In the genomic region with DNA sequence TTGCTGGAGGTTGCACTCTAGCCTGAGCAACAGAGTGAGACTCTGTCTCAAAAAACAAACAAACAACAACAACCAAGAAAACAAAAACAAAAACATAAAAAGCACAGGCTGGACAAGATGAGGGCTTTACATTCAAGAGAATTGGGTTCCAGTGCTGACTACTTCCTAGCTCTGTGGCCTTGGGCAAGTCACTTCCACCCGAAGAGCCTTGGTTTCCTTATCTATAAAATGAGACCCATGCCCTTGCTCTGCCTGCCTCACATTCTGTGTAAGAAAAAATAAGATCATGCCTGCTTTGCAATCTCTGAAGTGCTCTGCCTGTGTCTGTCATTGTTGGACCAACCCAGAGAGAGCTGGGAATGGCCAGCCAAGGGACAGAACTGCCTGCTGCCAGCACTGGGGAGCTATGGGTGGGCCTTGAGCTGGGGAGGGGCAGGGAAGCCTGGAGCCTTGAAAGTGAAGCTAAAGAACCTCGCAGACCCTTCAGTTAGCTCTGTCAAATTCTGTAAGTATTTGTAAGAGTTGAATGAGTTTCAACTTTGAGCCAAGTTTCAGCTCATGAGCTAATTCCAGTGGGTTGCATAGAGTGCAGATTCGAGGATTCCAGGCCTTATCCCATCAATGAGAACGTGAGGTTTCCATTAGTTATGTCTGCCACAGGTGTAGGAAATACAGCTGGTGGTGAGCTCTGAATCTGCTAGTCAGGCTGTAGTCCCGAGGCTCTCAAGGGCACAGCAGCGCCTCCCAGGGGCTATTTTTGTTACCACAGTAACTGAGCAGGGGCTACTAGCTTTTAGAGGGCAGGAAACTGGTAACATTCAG, we compare ENCODE assay signal across 1 cellular context.
TF ChIP-seq lines count a peak whose summit lies in the region.

No MANE protein-coding gene starts in this region.

TF ChIP-seq in HepG2, 621 proteins besides CTCF, POLR2A, EP300 and RAD21 (continued from another document and continues in another):
- TF ChIP-seq, protein P1, sequence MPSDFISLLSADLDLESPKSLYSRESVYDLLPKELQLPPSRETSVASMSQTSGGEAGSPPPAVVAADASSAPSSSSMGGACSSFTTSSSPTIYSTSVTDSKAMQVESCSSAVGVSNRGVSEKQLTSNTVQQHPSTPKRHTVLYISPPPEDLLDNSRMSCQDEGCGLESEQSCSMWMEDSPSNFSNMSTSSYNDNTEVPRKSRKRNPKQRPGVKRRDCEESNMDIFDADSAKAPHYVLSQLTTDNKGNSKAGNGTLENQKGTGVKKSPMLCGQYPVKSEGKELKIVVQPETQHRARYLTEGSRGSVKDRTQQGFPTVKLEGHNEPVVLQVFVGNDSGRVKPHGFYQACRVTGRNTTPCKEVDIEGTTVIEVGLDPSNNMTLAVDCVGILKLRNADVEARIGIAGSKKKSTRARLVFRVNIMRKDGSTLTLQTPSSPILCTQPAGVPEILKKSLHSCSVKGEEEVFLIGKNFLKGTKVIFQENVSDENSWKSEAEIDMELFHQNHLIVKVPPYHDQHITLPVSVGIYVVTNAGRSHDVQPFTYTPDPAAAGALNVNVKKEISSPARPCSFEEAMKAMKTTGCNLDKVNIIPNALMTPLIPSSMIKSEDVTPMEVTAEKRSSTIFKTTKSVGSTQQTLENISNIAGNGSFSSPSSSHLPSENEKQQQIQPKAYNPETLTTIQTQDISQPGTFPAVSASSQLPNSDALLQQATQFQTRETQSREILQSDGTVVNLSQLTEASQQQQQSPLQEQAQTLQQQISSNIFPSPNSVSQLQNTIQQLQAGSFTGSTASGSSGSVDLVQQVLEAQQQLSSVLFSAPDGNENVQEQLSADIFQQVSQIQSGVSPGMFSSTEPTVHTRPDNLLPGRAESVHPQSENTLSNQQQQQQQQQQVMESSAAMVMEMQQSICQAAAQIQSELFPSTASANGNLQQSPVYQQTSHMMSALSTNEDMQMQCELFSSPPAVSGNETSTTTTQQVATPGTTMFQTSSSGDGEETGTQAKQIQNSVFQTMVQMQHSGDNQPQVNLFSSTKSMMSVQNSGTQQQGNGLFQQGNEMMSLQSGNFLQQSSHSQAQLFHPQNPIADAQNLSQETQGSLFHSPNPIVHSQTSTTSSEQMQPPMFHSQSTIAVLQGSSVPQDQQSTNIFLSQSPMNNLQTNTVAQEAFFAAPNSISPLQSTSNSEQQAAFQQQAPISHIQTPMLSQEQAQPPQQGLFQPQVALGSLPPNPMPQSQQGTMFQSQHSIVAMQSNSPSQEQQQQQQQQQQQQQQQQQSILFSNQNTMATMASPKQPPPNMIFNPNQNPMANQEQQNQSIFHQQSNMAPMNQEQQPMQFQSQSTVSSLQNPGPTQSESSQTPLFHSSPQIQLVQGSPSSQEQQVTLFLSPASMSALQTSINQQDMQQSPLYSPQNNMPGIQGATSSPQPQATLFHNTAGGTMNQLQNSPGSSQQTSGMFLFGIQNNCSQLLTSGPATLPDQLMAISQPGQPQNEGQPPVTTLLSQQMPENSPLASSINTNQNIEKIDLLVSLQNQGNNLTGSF (CRISPR knock-in tag; IDR thresholded peaks at IDR 0.05): no peak
- TF ChIP-seq KDM6A (CRISPR knock-in tag; IDR thresholded peaks at IDR 0.05; ENCODE audit: low read depth): no peak
- TF ChIP-seq, protein P2, sequence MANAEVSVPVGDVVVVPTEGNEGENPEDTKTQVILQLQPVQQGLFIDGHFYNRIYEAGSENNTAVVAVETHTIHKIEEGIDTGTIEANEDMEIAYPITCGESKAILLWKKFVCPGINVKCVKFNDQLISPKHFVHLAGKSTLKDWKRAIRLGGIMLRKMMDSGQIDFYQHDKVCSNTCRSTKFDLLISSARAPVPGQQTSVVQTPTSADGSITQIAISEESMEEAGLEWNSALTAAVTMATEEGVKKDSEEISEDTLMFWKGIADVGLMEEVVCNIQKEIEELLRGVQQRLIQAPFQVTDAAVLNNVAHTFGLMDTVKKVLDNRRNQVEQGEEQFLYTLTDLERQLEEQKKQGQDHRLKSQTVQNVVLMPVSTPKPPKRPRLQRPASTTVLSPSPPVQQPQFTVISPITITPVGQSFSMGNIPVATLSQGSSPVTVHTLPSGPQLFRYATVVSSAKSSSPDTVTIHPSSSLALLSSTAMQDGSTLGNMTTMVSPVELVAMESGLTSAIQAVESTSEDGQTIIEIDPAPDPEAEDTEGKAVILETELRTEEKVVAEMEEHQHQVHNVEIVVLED (CRISPR knock-in tag; IDR thresholded peaks at IDR 0.05; ENCODE audit: borderline replicate concordance): no peak
- TF ChIP-seq ZNF33B (CRISPR knock-in tag; IDR thresholded peaks at IDR 0.05): no peak
- TF ChIP-seq MEIS1 (CRISPR knock-in tag; IDR thresholded peaks at IDR 0.05; ENCODE audit: borderline replicate concordance): no peak
- TF ChIP-seq ZNF24 (IDR thresholded peaks at IDR 0.05): 0 out of 2 replicates have a peak, but pooled peaks have one; percentile 37
- TF ChIP-seq, protein P3, sequence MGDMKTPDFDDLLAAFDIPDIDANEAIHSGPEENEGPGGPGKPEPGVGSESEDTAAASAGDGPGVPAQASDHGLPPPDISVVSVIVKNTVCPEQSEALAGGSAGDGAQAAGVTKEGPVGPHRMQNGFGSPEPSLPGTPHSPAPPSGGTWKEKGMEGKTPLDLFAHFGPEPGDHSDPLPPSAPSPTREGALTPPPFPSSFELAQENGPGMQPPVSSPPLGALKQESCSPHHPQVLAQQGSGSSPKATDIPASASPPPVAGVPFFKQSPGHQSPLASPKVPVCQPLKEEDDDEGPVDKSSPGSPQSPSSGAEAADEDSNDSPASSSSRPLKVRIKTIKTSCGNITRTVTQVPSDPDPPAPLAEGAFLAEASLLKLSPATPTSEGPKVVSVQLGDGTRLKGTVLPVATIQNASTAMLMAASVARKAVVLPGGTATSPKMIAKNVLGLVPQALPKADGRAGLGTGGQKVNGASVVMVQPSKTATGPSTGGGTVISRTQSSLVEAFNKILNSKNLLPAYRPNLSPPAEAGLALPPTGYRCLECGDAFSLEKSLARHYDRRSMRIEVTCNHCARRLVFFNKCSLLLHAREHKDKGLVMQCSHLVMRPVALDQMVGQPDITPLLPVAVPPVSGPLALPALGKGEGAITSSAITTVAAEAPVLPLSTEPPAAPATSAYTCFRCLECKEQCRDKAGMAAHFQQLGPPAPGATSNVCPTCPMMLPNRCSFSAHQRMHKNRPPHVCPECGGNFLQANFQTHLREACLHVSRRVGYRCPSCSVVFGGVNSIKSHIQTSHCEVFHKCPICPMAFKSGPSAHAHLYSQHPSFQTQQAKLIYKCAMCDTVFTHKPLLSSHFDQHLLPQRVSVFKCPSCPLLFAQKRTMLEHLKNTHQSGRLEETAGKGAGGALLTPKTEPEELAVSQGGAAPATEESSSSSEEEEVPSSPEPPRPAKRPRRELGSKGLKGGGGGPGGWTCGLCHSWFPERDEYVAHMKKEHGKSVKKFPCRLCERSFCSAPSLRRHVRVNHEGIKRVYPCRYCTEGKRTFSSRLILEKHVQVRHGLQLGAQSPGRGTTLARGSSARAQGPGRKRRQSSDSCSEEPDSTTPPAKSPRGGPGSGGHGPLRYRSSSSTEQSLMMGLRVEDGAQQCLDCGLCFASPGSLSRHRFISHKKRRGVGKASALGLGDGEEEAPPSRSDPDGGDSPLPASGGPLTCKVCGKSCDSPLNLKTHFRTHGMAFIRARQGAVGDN (CRISPR knock-in tag; IDR thresholded peaks at IDR 0.05): 0 out of 2 replicates have a peak, but pooled peaks have one; percentile 15
- TF ChIP-seq, protein P4, sequence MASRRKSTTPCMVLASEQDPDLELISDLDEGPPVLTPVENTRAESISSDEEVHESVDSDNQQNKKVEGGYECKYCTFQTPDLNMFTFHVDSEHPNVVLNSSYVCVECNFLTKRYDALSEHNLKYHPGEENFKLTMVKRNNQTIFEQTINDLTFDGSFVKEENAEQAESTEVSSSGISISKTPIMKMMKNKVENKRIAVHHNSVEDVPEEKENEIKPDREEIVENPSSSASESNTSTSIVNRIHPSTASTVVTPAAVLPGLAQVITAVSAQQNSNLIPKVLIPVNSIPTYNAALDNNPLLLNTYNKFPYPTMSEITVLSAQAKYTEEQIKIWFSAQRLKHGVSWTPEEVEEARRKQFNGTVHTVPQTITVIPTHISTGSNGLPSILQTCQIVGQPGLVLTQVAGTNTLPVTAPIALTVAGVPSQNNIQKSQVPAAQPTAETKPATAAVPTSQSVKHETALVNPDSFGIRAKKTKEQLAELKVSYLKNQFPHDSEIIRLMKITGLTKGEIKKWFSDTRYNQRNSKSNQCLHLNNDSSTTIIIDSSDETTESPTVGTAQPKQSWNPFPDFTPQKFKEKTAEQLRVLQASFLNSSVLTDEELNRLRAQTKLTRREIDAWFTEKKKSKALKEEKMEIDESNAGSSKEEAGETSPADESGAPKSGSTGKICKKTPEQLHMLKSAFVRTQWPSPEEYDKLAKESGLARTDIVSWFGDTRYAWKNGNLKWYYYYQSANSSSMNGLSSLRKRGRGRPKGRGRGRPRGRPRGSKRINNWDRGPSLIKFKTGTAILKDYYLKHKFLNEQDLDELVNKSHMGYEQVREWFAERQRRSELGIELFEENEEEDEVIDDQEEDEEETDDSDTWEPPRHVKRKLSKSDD (CRISPR knock-in tag; IDR thresholded peaks at IDR 0.05; ENCODE audit: low read depth): no peak
- TF ChIP-seq, protein P5, sequence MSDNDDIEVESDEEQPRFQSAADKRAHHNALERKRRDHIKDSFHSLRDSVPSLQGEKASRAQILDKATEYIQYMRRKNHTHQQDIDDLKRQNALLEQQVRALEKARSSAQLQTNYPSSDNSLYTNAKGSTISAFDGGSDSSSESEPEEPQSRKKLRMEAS (IDR thresholded peaks at IDR 0.05): no peak
- no peak for TF ChIP-seq SNAI1 (CRISPR knock-in tag; IDR thresholded peaks at IDR 0.05; ENCODE audit: borderline replicate concordance)
- no peak for TF ChIP-seq NKX3-1 (CRISPR knock-in tag; IDR thresholded peaks at IDR 0.05)
- TF ChIP-seq GLI4 (CRISPR knock-in tag; IDR thresholded peaks at IDR 0.05; ENCODE audit: borderline replicate concordance): peak; percentile 66; the same call in 1 of the 2 replicates
- TF ChIP-seq GABPB1 (CRISPR knock-in tag; IDR thresholded peaks at IDR 0.05): peak; percentile 39; the same call in 1 of the 2 replicates
- peak; percentile 62; the same call in 1 of the 2 replicates for TF ChIP-seq MAFF (IDR thresholded peaks at IDR 0.05; ENCODE audit: low read depth, low read length)
- TF ChIP-seq CEBPG (CRISPR knock-in tag; IDR thresholded peaks at IDR 0.05): peak; percentile 31
- no peak for TF ChIP-seq SATB2 (CRISPR knock-in tag; IDR thresholded peaks at IDR 0.05)
- no peak for TF ChIP-seq SKI (IDR thresholded peaks at IDR 0.05; ENCODE audit: partially characterized antibody)
- TF ChIP-seq YEATS2 (CRISPR knock-in tag; IDR thresholded peaks at IDR 0.05; ENCODE audit: borderline replicate concordance): peak; percentile 67; the same call in 1 of the 2 replicates
- TF ChIP-seq ZNF496 (CRISPR knock-in tag; IDR thresholded peaks at IDR 0.05; ENCODE audit: insufficient replicate concordance): no peak
- TF ChIP-seq ZNF460 (CRISPR knock-in tag; IDR thresholded peaks at IDR 0.05; ENCODE audit: borderline replicate concordance): no peak
- TF ChIP-seq NFIB (CRISPR knock-in tag; IDR thresholded peaks at IDR 0.05; ENCODE audit: borderline replicate concordance): no peak
- TF ChIP-seq ZNF83 (CRISPR knock-in tag; IDR thresholded peaks at IDR 0.05; ENCODE audit: borderline replicate concordance): peak; percentile 61; the same call in 1 of the 2 replicates
- TF ChIP-seq ZNF230 (CRISPR knock-in tag; IDR thresholded peaks at IDR 0.05): no peak
- 0 out of 2 replicates have a peak, but pooled peaks have one; percentile 62 for TF ChIP-seq KLF12 (CRISPR knock-in tag; IDR thresholded peaks at IDR 0.05; ENCODE audit: borderline replicate concordance)
- no peak for TF ChIP-seq ONECUT2 (CRISPR knock-in tag; IDR thresholded peaks at IDR 0.05)
- TF ChIP-seq SRF (IDR thresholded peaks at IDR 0.05; ENCODE audit: low read depth, low read length): peak; percentile 96
- TF ChIP-seq, protein P6, sequence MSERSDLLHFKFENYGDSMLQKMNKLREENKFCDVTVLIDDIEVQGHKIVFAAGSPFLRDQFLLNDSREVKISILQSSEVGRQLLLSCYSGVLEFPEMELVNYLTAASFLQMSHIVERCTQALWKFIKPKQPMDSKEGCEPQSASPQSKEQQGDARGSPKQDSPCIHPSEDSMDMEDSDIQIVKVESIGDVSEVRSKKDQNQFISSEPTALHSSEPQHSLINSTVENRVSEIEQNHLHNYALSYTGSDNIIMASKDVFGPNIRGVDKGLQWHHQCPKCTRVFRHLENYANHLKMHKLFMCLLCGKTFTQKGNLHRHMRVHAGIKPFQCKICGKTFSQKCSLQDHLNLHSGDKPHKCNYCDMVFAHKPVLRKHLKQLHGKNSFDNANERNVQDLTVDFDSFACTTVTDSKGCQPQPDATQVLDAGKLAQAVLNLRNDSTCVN (CRISPR knock-in tag; IDR thresholded peaks at IDR 0.05; ENCODE audit: borderline replicate concordance): no peak
- TF ChIP-seq, protein P7, sequence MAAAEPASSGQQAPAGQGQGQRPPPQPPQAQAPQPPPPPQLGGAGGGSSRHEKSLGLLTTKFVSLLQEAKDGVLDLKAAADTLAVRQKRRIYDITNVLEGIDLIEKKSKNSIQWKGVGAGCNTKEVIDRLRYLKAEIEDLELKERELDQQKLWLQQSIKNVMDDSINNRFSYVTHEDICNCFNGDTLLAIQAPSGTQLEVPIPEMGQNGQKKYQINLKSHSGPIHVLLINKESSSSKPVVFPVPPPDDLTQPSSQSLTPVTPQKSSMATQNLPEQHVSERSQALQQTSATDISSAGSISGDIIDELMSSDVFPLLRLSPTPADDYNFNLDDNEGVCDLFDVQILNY (CRISPR knock-in tag; conservative IDR thresholded peaks at IDR 0.05): no peak
- TF ChIP-seq, protein P8, sequence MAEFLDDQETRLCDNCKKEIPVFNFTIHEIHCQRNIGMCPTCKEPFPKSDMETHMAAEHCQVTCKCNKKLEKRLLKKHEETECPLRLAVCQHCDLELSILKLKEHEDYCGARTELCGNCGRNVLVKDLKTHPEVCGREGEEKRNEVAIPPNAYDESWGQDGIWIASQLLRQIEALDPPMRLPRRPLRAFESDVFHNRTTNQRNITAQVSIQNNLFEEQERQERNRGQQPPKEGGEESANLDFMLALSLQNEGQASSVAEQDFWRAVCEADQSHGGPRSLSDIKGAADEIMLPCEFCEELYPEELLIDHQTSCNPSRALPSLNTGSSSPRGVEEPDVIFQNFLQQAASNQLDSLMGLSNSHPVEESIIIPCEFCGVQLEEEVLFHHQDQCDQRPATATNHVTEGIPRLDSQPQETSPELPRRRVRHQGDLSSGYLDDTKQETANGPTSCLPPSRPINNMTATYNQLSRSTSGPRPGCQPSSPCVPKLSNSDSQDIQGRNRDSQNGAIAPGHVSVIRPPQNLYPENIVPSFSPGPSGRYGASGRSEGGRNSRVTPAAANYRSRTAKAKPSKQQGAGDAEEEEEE (CRISPR knock-in tag; IDR thresholded peaks at IDR 0.05; ENCODE audit: borderline replicate concordance): no peak
- TF ChIP-seq REXO4 (CRISPR knock-in tag; IDR thresholded peaks at IDR 0.05; ENCODE audit: borderline replicate concordance): no peak
- no peak for TF ChIP-seq ZNF619 (CRISPR knock-in tag; IDR thresholded peaks at IDR 0.05)
- TF ChIP-seq MBD4 (IDR thresholded peaks at IDR 0.05; ENCODE audit: borderline replicate concordance, low read length): no peak
- TF ChIP-seq REPIN1 (CRISPR knock-in tag; IDR thresholded peaks at IDR 0.05; ENCODE audit: borderline replicate concordance, low read depth): no peak; the same call in 1 of the 2 replicates
- peak; percentile 72 for TF ChIP-seq KAT8 (CRISPR knock-in tag; IDR thresholded peaks at IDR 0.05)
- 0 out of 2 replicates have a peak, but pooled peaks have one; percentile 61 for TF ChIP-seq SETDB1 (CRISPR knock-in tag; IDR thresholded peaks at IDR 0.05; ENCODE audit: borderline replicate concordance)
- TF ChIP-seq FOXJ3 (CRISPR knock-in tag; IDR thresholded peaks at IDR 0.05; ENCODE audit: borderline replicate concordance): peak; percentile 47; the same call in 1 of the 2 replicates
- 0 out of 2 replicates have a peak, but pooled peaks have one; percentile 36 for TF ChIP-seq SIX1 (CRISPR knock-in tag; IDR thresholded peaks at IDR 0.05; ENCODE audit: borderline replicate concordance)
- no peak for TF ChIP-seq ZNF562 (CRISPR knock-in tag; IDR thresholded peaks at IDR 0.05; ENCODE audit: borderline replicate concordance)
- TF ChIP-seq ZBTB21 (CRISPR knock-in tag; IDR thresholded peaks at IDR 0.05): no peak
- no peak for TF ChIP-seq PRPF4 (IDR thresholded peaks at IDR 0.05; ENCODE audit: low read depth, low read length, poor library complexity, severe bottlenecking)
- TF ChIP-seq NPAS2 (CRISPR knock-in tag; IDR thresholded peaks at IDR 0.05; ENCODE audit: borderline replicate concordance): no peak
